ENCODE assay signal across 1 cellular context in genomic region chr17:82037113-82037888, GRCh38.
TF ChIP-seq lines count a peak whose summit lies in the region.

Gene DCXR (minus strand): TSS chr17:82037697. CDS start chr17:82037682, 15 bp downstream.

TF ChIP-seq in HepG2, 621 proteins besides CTCF, POLR2A, EP300 and RAD21 (continued from another document):
- 0 out of 2 replicates have a peak, but pooled peaks have one; percentile 32 for TF ChIP-seq ZNF512 (CRISPR knock-in tag; IDR thresholded peaks at IDR 0.05)
- peak; percentile 32; the same call in 1 of the 2 replicates for TF ChIP-seq ZBTB7B (CRISPR knock-in tag; IDR thresholded peaks at IDR 0.05)
- TF ChIP-seq THAP9 (CRISPR knock-in tag; IDR thresholded peaks at IDR 0.05; ENCODE audit: borderline replicate concordance) = peak; percentile 76; the same call in 1 of the 2 replicates
- TF ChIP-seq TARDBP (CRISPR knock-in tag; IDR thresholded peaks at IDR 0.05) = peak; percentile 80; the same call in 1 of the 2 replicates
- peak; percentile 29; the same call in 1 of the 2 replicates for TF ChIP-seq ZNF263 (CRISPR knock-in tag; IDR thresholded peaks at IDR 0.05)
- TF ChIP-seq RARA (CRISPR knock-in tag; IDR thresholded peaks at IDR 0.05) = peak; percentile 49
- no peak for TF ChIP-seq ZNF180 (CRISPR knock-in tag; IDR thresholded peaks at IDR 0.05; ENCODE audit: borderline replicate concordance, low read depth)
- TF ChIP-seq ZMYM2 (CRISPR knock-in tag; IDR thresholded peaks at IDR 0.05) = no peak
- TF ChIP-seq ZNF44 (CRISPR knock-in tag; IDR thresholded peaks at IDR 0.05) = peak; percentile 94
- TF ChIP-seq ZNF703 (CRISPR knock-in tag; IDR thresholded peaks at IDR 0.05; ENCODE audit: borderline replicate concordance) = no peak
- TF ChIP-seq ZFP91 (CRISPR knock-in tag; IDR thresholded peaks at IDR 0.05; ENCODE audit: borderline replicate concordance) = peak; percentile 98
- no peak for TF ChIP-seq NFIB (CRISPR knock-in tag; IDR thresholded peaks at IDR 0.05; ENCODE audit: borderline replicate concordance)
- peak; percentile 64 for TF ChIP-seq ZNF770 (CRISPR knock-in tag; IDR thresholded peaks at IDR 0.05)
- no peak; the same call in 1 of the 2 replicates for TF ChIP-seq ZNF276 (CRISPR knock-in tag; IDR thresholded peaks at IDR 0.05; ENCODE audit: low read depth)
- TF ChIP-seq TBX3 (IDR thresholded peaks at IDR 0.05; ENCODE audit: borderline replicate concordance) = peak; percentile 22; the same call in 1 of the 2 replicates
- TF ChIP-seq ZNF792 (CRISPR knock-in tag; IDR thresholded peaks at IDR 0.05) = peak; percentile 90; the same call in 1 of the 2 replicates
- peak; percentile 71 for TF ChIP-seq ARNTL (CRISPR knock-in tag; IDR thresholded peaks at IDR 0.05)
- TF ChIP-seq TBL1XR1 (IDR thresholded peaks at IDR 0.05; ENCODE audit: borderline replicate concordance, low read length, partially characterized antibody) = no peak
- TF ChIP-seq ZNF691 (CRISPR knock-in tag; IDR thresholded peaks at IDR 0.05; ENCODE audit: borderline replicate concordance, low read depth) = peak; percentile 92; the same call in 1 of the 2 replicates
- TF ChIP-seq SRSF1 (optimal IDR thresholded peaks at IDR 0.05; ENCODE audit: low read depth, low read length) = peak; percentile 89
- TF ChIP-seq ZNF362 (CRISPR knock-in tag; IDR thresholded peaks at IDR 0.05; ENCODE audit: borderline replicate concordance) = no peak
- no peak; the same call in 1 of the 2 replicates for TF ChIP-seq MAF1 (CRISPR knock-in tag; IDR thresholded peaks at IDR 0.05; ENCODE audit: borderline replicate concordance)
- peak; percentile 70; the same call in 1 of the 2 replicates for TF ChIP-seq TBX2 (CRISPR knock-in tag; IDR thresholded peaks at IDR 0.05; ENCODE audit: borderline replicate concordance)
- TF ChIP-seq SYNCRIP (IDR thresholded peaks at IDR 0.05; ENCODE audit: insufficient read depth, low read depth, low read length) = no peak
- TF ChIP-seq GTF2F1 (IDR thresholded peaks at IDR 0.05; ENCODE audit: low read length) = no peak
- peak; percentile 95; the same call in 1 of the 2 replicates for TF ChIP-seq ZNF337 (CRISPR knock-in tag; IDR thresholded peaks at IDR 0.05; ENCODE audit: borderline replicate concordance, low read depth)
- peak; percentile 88 for TF ChIP-seq IKZF5 (CRISPR knock-in tag; IDR thresholded peaks at IDR 0.05)
- TF ChIP-seq ZNF138 (CRISPR knock-in tag; IDR thresholded peaks at IDR 0.05; ENCODE audit: low read depth) = no peak; the same call in 1 of the 2 replicates
- peak; percentile 42; the same call in 1 of the 2 replicates for TF ChIP-seq KMT2B (CRISPR knock-in tag; IDR thresholded peaks at IDR 0.05)
- no peak for TF ChIP-seq ZNF329 (CRISPR knock-in tag; IDR thresholded peaks at IDR 0.05; ENCODE audit: low read depth)
- TF ChIP-seq ZNF784 (CRISPR knock-in tag; IDR thresholded peaks at IDR 0.05; ENCODE audit: borderline replicate concordance) = peak; percentile 100
- peak; percentile 65; the same call in 1 of the 2 replicates for TF ChIP-seq CENPT (CRISPR knock-in tag; IDR thresholded peaks at IDR 0.05; ENCODE audit: low read depth)
- TF ChIP-seq ZSCAN25 (CRISPR knock-in tag; IDR thresholded peaks at IDR 0.05) = peak; percentile 79; the same call in 1 of the 2 replicates
- peak; percentile 6; the same call in 1 of the 2 replicates for TF ChIP-seq CEBPG (CRISPR knock-in tag; IDR thresholded peaks at IDR 0.05)
- no peak for TF ChIP-seq ZNF101 (CRISPR knock-in tag; IDR thresholded peaks at IDR 0.05; ENCODE audit: borderline replicate concordance, low read depth)
- TF ChIP-seq KLF15 (CRISPR knock-in tag; IDR thresholded peaks at IDR 0.05; ENCODE audit: borderline replicate concordance) = peak; percentile 90; the same call in 1 of the 2 replicates
